11 cellular contexts compared by ENCODE assay signal in the genomic region with DNA sequence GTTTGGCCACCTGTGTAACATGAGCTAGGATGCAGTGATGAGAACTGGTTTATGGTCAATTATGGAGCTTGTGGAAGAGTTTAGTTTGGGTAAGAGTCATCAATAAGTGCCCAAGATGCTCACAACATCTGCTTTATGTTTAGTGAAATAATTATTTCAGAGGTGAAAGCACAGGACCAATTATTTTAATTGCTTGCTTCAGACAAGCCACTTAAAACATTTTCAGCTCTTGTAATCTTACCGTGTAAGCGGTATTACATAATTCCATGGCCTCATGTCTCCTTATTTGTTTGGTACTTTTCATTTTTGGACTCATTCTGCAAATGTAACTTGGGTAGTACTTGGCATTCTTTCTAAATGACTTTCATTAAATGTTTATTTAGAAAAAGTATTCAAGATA. TPM values are rescaled to one million over a fixed set of nuclear protein-coding genes. Genes with fewer than 3 reads are reported as not detected.
DNase-seq lines count a peak whose midpoint lies in the region; ATAC-seq and TF ChIP-seq lines count a peak whose summit lies in the region.
"Had no signal": no experiment of that assay in that cellular context is flagged by ENCODE, and none has a peak within 500 bp of the region (broad histone marks: within the 10 kb centered on the region; RNA-seq: fewer than 3 reads in every experiment).

No MANE protein-coding gene starts in this region.

- H3K27ac Mint-ChIP-seq in immature natural killer cell (peak overlapping the region in 2 of 6 donors; percentile 32 to 60), glutamatergic neuron (ENCODE audit: unreplicated experiment) (no peak overlapping the region)

- H3K9ac ChIP-seq in OCI-LY1 (ENCODE audit: low read length), result no peak overlapping the region

- peaks cover 0 to 22% (median 4%) of the 10 kb centered on the region in 3 donors for H3K27me3 Mint-ChIP-seq in immature natural killer cell (ENCODE audit: low read depth in 3 of 3)
- H3K27me3 Mint-ChIP-seq in glutamatergic neuron (ENCODE audit: unreplicated experiment), result no peaks in the 10 kb centered on the region

- no peak for TF ChIP-seq CTCF in OCI-LY1 (IDR thresholded peaks at IDR 0.05; ENCODE audit: low read length)
- no peak for TF ChIP-seq CTCF in glutamatergic neuron (IDR thresholded peaks at IDR 0.05; ENCODE audit: partially characterized antibody, unreplicated experiment)

- H3K9me3 Mint-ChIP-seq in immature natural killer cell, result no peaks in the 10 kb centered on the region
- peaks cover 1% of the 10 kb centered on the region for H3K9me3 Mint-ChIP-seq in glutamatergic neuron (ENCODE audit: unreplicated experiment)

- ATAC-seq in HG03469 (IDR thresholded peaks at IDR 0.05; ENCODE audit: unreplicated experiment), result no peak
- no peak for ATAC-seq in left lobe of liver

- H3K27me3 ChIP-seq in OCI-LY1 (ENCODE audit: insufficient read depth, low read length), result no peaks in the 10 kb centered on the region
- H3K27me3 ChIP-seq: hepatocyte, testis had no signal

- peaks cover 32% of the 10 kb centered on the region for H3K36me3 ChIP-seq in OCI-LY1 (ENCODE audit: insufficient read depth, low read length)

- H3K4me3 Mint-ChIP-seq in immature natural killer cell (peak overlapping the region; percentile 2 to 60 (median 21)), glutamatergic neuron (ENCODE audit: unreplicated experiment) (no peak overlapping the region)

- peaks cover 52% of the 10 kb centered on the region for H3K4me1 ChIP-seq in OCI-LY1 (ENCODE audit: insufficient read depth, low read length, severe bottlenecking)
- H3K4me1 ChIP-seq: testis had no signal

- H3K4me2 ChIP-seq in OCI-LY1 (ENCODE audit: low read length), result peak overlapping the region; percentile 92
- H3K4me2 ChIP-seq: hepatocyte had no signal

- no peak overlapping the region for H3K4me3 ChIP-seq in OCI-LY1 (ENCODE audit: low read depth, low read length, poor library complexity, severe bottlenecking)
- H3K4me3 ChIP-seq: hepatocyte, testis had no signal

- H3F3A ChIP-seq in OCI-LY1 (ENCODE audit: insufficient read depth, low read length), result no peaks in the 10 kb centered on the region

- no peaks in the 10 kb centered on the region for H3K9me2 ChIP-seq in OCI-LY1 (ENCODE audit: low read depth, low read length)

- peak overlapping the region; percentile 67 for H3K27ac ChIP-seq in OCI-LY1 (ENCODE audit: low read depth, low read length, poor library complexity, severe bottlenecking)
- H3K27ac ChIP-seq: hepatocyte, testis had no signal

- H3K36me3 Mint-ChIP-seq in immature natural killer cell (no peaks in the 10 kb centered on the region), glutamatergic neuron (ENCODE audit: unreplicated experiment) (no peaks in the 10 kb centered on the region)

- no peaks in the 10 kb centered on the region for H3K9me3 ChIP-seq in OCI-LY1 (ENCODE audit: low read length)
- H3K9me3 ChIP-seq: testis had no signal

- no peak overlapping the region for H2AFZ ChIP-seq in OCI-LY1 (ENCODE audit: low read length)
- H2AFZ ChIP-seq: hepatocyte had no signal

- DNase-seq in COLO668 (lab: John Stamatoyannopoulos, UW; ENCODE audit: unreplicated experiment) (peak; percentile 8), HCEC 1CT (peak; percentile 20), immature natural killer cell (no peak), superior temporal gyrus (ENCODE audit: extremely low spot score) (no peak), glutamatergic neuron (no peak), left lobe of liver (ENCODE audit: low spot score) (no peak)
- DNase-seq: cerebellar nuclear complex, testis had no signal

- H4K20me1 ChIP-seq in OCI-LY1 (ENCODE audit: insufficient read depth, low read length), result peaks cover 4% of the 10 kb centered on the region; the same call in 1 of the 2 replicates

- peaks cover 99% of the 10 kb centered on the region for H3K79me2 ChIP-seq in OCI-LY1 (ENCODE audit: insufficient read depth, low read length)

- H3K4me1 Mint-ChIP-seq in immature natural killer cell (peaks cover 78 to 91% of the 10 kb centered on the region in 2 donors), glutamatergic neuron (ENCODE audit: low read depth, unreplicated experiment) (peaks cover 4% of the 10 kb centered on the region)

RNA-seq across cellular contexts. Expression of gene B3GNT2, which starts 5.4 kb away (rescaled TPM):
- polyA plus RNA-seq in immature natural killer cell, result 10 to 100 TPM; 46.7 to 96.9 (median 50.4) TPM
- total RNA-seq in glutamatergic neuron (ENCODE audit: unreplicated experiment) (5.7 TPM), left lobe of liver (9.7 TPM)

Comparison
In these comparisons a context has a peak if more than half of its experiments do, and no peak if none do; other contexts are left out.
1. DNase-seq: peak in COLO668 (single experiment) and HCEC 1CT (single experiment); none in immature natural killer cell (0 of 3), superior temporal gyrus (single experiment), glutamatergic neuron (single experiment) and left lobe of liver (single experiment).